In the genomic region with DNA sequence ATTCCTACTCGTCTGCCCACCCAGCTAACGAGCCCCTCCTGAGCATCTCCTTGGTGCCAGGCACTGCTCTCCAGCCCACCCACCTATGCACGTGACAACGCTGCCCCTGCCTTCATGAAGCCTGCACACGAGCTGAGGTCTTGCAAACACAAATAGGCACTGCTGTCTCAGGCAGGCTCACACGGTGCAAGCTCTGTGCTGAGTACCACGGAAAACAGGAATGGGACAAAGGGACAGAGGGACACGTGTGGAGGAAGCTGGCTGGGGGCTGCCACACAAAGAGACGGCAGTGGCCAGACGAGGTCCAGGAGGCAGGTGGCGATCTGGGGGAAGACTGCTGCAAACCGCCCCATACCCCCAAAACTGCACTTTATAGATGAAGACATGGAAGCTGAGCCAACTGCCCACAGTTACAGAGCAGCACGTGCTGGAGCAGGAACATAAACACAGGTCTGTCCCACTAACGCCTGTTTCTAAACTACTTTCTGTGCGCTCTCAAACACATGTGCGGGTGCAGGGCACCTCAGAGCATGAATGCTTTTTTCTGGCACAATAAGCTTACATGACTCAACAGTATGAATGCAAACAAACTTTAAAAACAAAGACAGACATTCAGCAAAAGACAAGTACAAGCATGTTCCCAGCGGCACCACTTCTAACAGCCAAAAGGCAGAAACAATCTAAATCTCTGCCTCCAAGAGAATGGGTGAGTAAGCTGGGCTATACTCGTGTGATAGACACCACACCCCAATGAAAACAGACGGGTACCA, we compare ENCODE assay signal across 12 cellular contexts.
DNase-seq lines count a peak whose midpoint lies in the region; ATAC-seq and TF ChIP-seq lines count a peak whose summit lies in the region.
"Had no signal": no experiment of that assay in that cellular context is flagged by ENCODE, and none has a peak within 500 bp of the region (broad histone marks: within the 10 kb centered on the region; RNA-seq: fewer than 3 reads in every experiment).

No MANE protein-coding gene starts in this region.

- H3K27ac ChIP-seq in foreskin keratinocyte, result peak overlapping the region; percentile 95

- DNase-seq in NCI-H1105 treated with DMSO at 0.1 percent for 48 hours (lab: John Stamatoyannopoulos, UW) (peak; percentile 30), NCI-H1105 (lab: John Stamatoyannopoulos, UW) (no peak), astrocyte of the spinal cord (ENCODE audit: low read depth, low spot score) (peak; percentile 69), foreskin keratinocyte (peak; percentile 97 to 98), superior temporal gyrus (ENCODE audit: extremely low spot score) (peak; percentile 77), NOMO-1 (lab: John Stamatoyannopoulos, UW; ENCODE audit: unreplicated experiment in 2 of 2) (no peak), HT-29 (ENCODE audit: low spot score) (no peak)
- DNase-seq: 8988T; activated CD4-positive, alpha-beta T cell treated with anti-CD3 and anti-CD28 coated beads, Interleukin-2, amount 10 ng/mL, durations not matched to agents 7 days and 5 days; activated gamma-delta T cell treated with Interleukin-2 at 50 U/mL for 16 hours; NCI-H526 had no signal

- ATAC-seq in foreskin keratinocyte, result peak; percentile 93
- ATAC-seq in GM18520 (IDR thresholded peaks at IDR 0.05; ENCODE audit: unreplicated experiment), result no peak

- in situ Hi-C loops in astrocyte of the spinal cord (cut with HindIII; ENCODE audit: low sequenced_read_pairs), result no loop called here

- no peak for TF ChIP-seq CTCF in astrocyte of the spinal cord (IDR thresholded peaks at IDR 0.05; ENCODE audit: low read depth, low read length)
- TF ChIP-seq CTCF in foreskin keratinocyte (conservative IDR thresholded peaks at IDR 0.05), result no peak

- no peaks in the 10 kb centered on the region for H3K27me3 ChIP-seq in foreskin keratinocyte

- no peak overlapping the region for H3K4me3 ChIP-seq in astrocyte of the spinal cord (ENCODE audit: low read depth, low read length)

- peaks cover 11% of the 10 kb centered on the region for H3K4me1 ChIP-seq in foreskin keratinocyte

Comparison
In these comparisons a context has a peak if more than half of its experiments do, and no peak if none do; other contexts are left out.
1. DNase-seq: peak in NCI-H1105 treated with DMSO at 0.1 percent for 48 hours (single experiment), astrocyte of the spinal cord (single experiment), foreskin keratinocyte (2 of 2) and superior temporal gyrus (single experiment); none in NCI-H1105 (single experiment), NOMO-1 (0 of 2) and HT-29 (single experiment).